ENCODE assay signal across 9 cellular contexts in the genomic region with DNA sequence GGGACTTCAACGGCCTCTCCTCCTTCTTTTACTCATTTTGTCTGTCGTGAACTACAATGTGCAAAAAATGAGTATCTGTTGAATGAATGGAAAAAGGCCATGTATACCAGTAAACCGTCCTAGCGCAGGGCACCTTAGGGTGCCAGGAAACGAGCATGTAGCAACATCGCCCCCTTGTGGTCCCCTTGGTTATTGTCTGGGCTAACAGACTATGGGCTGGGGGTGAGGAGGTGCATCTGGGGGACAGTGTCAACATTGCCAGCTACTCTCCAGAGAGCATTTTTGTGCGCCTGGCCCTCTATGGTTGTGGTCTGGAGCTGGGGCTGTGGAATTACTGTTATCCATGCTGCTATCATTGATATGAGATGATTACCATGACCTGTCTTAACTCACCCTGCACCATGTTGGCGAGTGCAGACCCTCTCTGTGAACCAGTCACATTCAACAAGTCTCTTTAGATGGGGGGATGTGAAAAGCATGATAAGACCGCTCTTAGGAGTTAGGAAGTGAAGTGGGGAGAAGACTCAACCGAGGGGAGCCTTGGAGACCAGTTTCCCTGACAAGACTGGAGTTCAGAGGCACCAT. TPM values are rescaled to one million over a fixed set of nuclear protein-coding genes. Genes with fewer than 3 reads are reported as not detected.
DNase-seq lines count a peak whose midpoint lies in the region; ATAC-seq and TF ChIP-seq lines count a peak whose summit lies in the region.
"Had no signal": no experiment of that assay in that cellular context is flagged by ENCODE, and none has a peak within 500 bp of the region (broad histone marks: within the 10 kb centered on the region; RNA-seq: fewer than 3 reads in every experiment).

No MANE protein-coding gene starts in this region.

- no peak overlapping the region for H3K4me3 ChIP-seq in right lobe of liver
- H3K4me3 ChIP-seq: BLaER1 had no signal

- ATAC-seq in right lobe of liver (peak; percentile 70 to 80 (median 74)), GM19452 (IDR thresholded peaks at IDR 0.05; ENCODE audit: unreplicated experiment) (no peak)

- TF ChIP-seq POLR2A in right lobe of liver (IDR thresholded peaks at IDR 0.05): no peak

- intact Hi-C loops in right lobe of liver (cut with DNase I): no loop called here

- no peak overlapping the region for H3K27ac ChIP-seq in right lobe of liver
- H3K27ac ChIP-seq: BLaER1 had no signal

- DNase-seq in NCI-H1417 (lab: John Stamatoyannopoulos, UW) (peak; percentile 41 to 73 (median 71)), NCI-H1417 treated with DMSO at 0.1 percent for 48 hours (lab: John Stamatoyannopoulos, UW) (no peak), NCI-H2029 (lab: John Stamatoyannopoulos, UW) (peak; percentile 32), right lobe of liver (peak in 2 of 3 donors; percentile 66 to 67)
- peak; percentile 58 to 81 (median 63) for DNase-seq in activated CD4-positive, CD25-positive, alpha-beta regulatory T cell (lab: John Stamatoyannopoulos, UW)
- peak; percentile 59 for DNase-seq in central memory CD4-positive, alpha-beta T cell
- DNase-seq in stimulated activated CD8-positive, alpha-beta memory T cell treated with anti-CD3 and anti-CD28 coated beads, Interleukin-12 subunit alpha, Interleukin-12 subunit beta, amount 100 ng/mL, for 4 hours (ENCODE audit: low read depth): peak; percentile 50

- H3K27me3 ChIP-seq in right lobe of liver: no peaks in the 10 kb centered on the region
- H3K27me3 ChIP-seq: BLaER1 had no signal

- H3K4me1 ChIP-seq in right lobe of liver: no peaks in the 10 kb centered on the region
- H3K4me1 ChIP-seq: BLaER1 had no signal

- WGBS in right lobe of liver (ENCODE audit: insufficient coverage, low coverage, low lambda C conversion rate, missing lambda C conversion rate): 35% methylated on average over 8 of the region's 10 CpGs

- peak; percentile 84 to 86 (median 86) for TF ChIP-seq CTCF in right lobe of liver (IDR thresholded peaks at IDR 0.05)

- no peaks in the 10 kb centered on the region for H3K9me3 ChIP-seq in right lobe of liver
- H3K9me3 ChIP-seq: BLaER1 had no signal

- H3K36me3 ChIP-seq in right lobe of liver: peaks cover 0 to 25% (median 6%) of the 10 kb centered on the region in 4 donors

RNA-seq across cellular contexts. Expression of a gene that starts 22.8 kb away (rescaled TPM):
- total RNA-seq in right lobe of liver: 1 to 10 TPM in 5 of 6 experiments, under 1 TPM in 1; 0.74 to 3.0 (median 1.7) TPM

RNA-seq across cellular contexts. Expression of a gene that starts 41.4 kb away (rescaled TPM):
- total RNA-seq in right lobe of liver: 10 to 100 TPM; 29.6 to 44.2 (median 33.0) TPM

RNA-seq across cellular contexts. Expression of a gene that starts 42.1 kb away (rescaled TPM):
- total RNA-seq in right lobe of liver: 1 to 10 TPM; 3.1 to 6.0 (median 3.6) TPM

RNA-seq across cellular contexts. Expression of a gene that starts 54.4 kb away (rescaled TPM):
- 10 to 100 TPM in 5 of 6 experiments, 1 to 10 TPM in 1; 9.3 to 55.5 (median 32.6) TPM for total RNA-seq in right lobe of liver

RNA-seq across cellular contexts. Expression of a gene that starts 54.7 kb away (rescaled TPM):
- total RNA-seq in right lobe of liver: 1,000 to 10,000 TPM in 1 of 6 experiments, 100 to 1,000 TPM in 5; 475 to 1,724 (median 619) TPM
